In the genomic region with DNA sequence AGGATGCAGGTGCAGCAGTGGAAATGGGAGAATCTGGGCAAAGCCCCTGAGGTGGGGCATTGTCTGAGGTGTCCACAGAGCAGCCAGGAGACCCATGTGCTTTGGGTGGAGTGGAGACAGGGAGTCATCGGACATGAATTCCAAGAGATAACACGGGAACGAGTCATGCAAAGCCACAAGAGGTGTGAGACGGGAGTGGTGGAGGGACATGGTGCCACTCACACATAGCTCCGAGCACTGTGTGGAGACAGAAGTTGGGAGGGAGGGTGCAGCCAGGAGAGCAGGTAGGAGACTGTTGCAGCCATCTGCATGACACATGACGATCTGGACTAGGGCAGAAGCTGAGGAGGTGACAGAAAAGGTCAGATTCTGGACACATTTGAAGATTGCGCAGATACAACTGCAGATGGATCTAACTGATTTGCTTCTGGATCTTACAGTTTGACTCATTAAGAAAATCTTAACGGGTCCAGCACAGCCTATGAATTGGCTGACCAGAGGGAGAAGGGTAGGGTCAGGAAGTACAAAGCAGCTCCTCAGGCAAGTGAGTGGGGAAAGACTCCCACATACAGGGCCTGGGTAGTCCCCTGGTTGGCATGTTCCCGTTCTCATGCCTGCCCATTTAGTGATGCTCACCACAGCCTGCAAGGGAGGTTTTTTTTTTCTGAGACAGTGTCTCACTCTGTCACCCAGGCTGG, we compare ENCODE assay signal across 1 cellular context.
TF ChIP-seq lines count a peak whose summit lies in the region.

No MANE protein-coding gene starts in this region.

TF ChIP-seq in GM23338, 12 proteins besides CTCF, POLR2A, EP300 and RAD21 (continued from another document):
- TF ChIP-seq, protein P1, sequence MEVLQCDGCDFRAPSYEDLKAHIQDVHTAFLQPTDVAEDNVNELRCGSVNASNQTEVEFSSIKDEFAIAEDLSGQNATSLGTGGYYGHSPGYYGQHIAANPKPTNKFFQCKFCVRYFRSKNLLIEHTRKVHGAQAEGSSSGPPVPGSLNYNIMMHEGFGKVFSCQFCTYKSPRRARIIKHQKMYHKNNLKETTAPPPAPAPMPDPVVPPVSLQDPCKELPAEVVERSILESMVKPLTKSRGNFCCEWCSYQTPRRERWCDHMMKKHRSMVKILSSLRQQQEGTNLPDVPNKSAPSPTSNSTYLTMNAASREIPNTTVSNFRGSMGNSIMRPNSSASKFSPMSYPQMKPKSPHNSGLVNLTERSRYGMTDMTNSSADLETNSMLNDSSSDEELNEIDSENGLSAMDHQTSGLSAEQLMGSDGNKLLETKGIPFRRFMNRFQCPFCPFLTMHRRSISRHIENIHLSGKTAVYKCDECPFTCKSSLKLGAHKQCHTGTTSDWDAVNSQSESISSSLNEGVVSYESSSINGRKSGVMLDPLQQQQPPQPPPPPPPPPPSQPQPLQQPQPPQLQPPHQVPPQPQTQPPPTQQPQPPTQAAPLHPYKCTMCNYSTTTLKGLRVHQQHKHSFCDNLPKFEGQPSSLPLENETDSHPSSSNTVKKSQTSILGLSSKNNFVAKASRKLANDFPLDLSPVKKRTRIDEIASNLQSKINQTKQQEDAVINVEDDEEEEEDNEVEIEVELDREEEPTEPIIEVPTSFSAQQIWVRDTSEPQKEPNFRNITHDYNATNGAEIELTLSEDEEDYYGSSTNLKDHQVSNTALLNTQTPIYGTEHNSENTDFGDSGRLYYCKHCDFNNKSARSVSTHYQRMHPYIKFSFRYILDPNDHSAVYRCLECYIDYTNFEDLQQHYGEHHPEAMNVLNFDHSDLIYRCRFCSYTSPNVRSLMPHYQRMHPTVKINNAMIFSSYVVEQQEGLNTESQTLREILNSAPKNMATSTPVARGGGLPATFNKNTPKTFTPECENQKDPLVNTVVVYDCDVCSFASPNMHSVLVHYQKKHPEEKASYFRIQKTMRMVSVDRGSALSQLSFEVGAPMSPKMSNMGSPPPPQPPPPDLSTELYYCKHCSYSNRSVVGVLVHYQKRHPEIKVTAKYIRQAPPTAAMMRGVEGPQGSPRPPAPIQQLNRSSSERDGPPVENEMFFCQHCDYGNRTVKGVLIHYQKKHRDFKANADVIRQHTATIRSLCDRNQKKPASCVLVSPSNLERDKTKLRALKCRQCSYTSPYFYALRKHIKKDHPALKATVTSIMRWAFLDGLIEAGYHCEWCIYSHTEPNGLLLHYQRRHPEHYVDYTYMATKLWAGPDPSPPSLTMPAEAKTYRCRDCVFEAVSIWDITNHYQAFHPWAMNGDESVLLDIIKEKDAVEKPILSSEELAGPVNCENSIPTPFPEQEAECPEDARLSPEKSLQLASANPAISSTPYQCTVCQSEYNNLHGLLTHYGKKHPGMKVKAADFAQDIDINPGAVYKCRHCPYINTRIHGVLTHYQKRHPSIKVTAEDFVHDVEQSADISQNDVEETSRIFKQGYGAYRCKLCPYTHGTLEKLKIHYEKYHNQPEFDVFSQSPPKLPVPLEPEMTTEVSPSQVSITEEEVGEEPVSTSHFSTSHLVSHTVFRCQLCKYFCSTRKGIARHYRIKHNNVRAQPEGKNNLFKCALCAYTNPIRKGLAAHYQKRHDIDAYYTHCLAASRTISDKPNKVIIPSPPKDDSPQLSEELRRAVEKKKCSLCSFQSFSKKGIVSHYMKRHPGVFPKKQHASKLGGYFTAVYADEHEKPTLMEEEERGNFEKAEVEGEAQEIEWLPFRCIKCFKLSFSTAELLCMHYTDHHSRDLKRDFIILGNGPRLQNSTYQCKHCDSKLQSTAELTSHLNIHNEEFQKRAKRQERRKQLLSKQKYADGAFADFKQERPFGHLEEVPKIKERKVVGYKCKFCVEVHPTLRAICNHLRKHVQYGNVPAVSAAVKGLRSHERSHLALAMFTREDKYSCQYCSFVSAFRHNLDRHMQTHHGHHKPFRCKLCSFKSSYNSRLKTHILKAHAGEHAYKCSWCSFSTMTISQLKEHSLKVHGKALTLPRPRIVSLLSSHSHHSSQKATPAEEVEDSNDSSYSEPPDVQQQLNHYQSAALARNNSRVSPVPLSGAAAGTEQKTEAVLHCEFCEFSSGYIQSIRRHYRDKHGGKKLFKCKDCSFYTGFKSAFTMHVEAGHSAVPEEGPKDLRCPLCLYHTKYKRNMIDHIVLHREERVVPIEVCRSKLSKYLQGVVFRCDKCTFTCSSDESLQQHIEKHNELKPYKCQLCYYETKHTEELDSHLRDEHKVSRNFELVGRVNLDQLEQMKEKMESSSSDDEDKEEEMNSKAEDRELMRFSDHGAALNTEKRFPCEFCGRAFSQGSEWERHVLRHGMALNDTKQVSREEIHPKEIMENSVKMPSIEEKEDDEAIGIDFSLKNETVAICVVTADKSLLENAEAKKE (CRISPR knock-in tag; IDR thresholded peaks at IDR 0.05), result no peak
- TF ChIP-seq ZNF114 (CRISPR knock-in tag; IDR thresholded peaks at IDR 0.05) (no peak), POLR2AphosphoS5 (IDR thresholded peaks at IDR 0.05; ENCODE audit: low read depth) (no peak), JUNB (IDR thresholded peaks at IDR 0.05; ENCODE audit: unreplicated experiment) (no peak), CREB1 (CRISPR knock-in tag; IDR thresholded peaks at IDR 0.05; ENCODE audit: low read depth) (no peak), ZNF331 (CRISPR knock-in tag; IDR thresholded peaks at IDR 0.05; ENCODE audit: low read depth) (no peak), STAT1 (IDR thresholded peaks at IDR 0.05; ENCODE audit: unreplicated experiment) (no peak), NANOG (IDR thresholded peaks at IDR 0.05; ENCODE audit: borderline replicate concordance) (no peak)
- TF ChIP-seq, protein P2, sequence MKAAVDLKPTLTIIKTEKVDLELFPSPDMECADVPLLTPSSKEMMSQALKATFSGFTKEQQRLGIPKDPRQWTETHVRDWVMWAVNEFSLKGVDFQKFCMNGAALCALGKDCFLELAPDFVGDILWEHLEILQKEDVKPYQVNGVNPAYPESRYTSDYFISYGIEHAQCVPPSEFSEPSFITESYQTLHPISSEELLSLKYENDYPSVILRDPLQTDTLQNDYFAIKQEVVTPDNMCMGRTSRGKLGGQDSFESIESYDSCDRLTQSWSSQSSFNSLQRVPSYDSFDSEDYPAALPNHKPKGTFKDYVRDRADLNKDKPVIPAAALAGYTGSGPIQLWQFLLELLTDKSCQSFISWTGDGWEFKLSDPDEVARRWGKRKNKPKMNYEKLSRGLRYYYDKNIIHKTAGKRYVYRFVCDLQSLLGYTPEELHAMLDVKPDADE (IDR thresholded peaks at IDR 0.05), result no peak
- TF ChIP-seq, protein P3, sequence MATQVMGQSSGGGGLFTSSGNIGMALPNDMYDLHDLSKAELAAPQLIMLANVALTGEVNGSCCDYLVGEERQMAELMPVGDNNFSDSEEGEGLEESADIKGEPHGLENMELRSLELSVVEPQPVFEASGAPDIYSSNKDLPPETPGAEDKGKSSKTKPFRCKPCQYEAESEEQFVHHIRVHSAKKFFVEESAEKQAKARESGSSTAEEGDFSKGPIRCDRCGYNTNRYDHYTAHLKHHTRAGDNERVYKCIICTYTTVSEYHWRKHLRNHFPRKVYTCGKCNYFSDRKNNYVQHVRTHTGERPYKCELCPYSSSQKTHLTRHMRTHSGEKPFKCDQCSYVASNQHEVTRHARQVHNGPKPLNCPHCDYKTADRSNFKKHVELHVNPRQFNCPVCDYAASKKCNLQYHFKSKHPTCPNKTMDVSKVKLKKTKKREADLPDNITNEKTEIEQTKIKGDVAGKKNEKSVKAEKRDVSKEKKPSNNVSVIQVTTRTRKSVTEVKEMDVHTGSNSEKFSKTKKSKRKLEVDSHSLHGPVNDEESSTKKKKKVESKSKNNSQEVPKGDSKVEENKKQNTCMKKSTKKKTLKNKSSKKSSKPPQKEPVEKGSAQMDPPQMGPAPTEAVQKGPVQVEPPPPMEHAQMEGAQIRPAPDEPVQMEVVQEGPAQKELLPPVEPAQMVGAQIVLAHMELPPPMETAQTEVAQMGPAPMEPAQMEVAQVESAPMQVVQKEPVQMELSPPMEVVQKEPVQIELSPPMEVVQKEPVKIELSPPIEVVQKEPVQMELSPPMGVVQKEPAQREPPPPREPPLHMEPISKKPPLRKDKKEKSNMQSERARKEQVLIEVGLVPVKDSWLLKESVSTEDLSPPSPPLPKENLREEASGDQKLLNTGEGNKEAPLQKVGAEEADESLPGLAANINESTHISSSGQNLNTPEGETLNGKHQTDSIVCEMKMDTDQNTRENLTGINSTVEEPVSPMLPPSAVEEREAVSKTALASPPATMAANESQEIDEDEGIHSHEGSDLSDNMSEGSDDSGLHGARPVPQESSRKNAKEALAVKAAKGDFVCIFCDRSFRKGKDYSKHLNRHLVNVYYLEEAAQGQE (IDR thresholded peaks at IDR 0.05; ENCODE audit: unreplicated experiment), result no peak
